In genomic region chr1:151165281-151165737, GRCh38 we compare ENCODE assay signal across 1 cellular context.
TF ChIP-seq lines count a peak whose summit lies in the region.

No MANE protein-coding gene starts in this region.

TF ChIP-seq in K562, 482 proteins besides CTCF, POLR2A, EP300 and RAD21 (continued from another document and continues in another):
- TF ChIP-seq WHSC1 (IDR thresholded peaks at IDR 0.05; ENCODE audit: low read length) (no peak), CXXC5 (CRISPR knock-in tag; IDR thresholded peaks at IDR 0.05) (no peak), C11orf30 (IDR thresholded peaks at IDR 0.05; ENCODE audit: low read depth) (no peak), BRD4 (IDR thresholded peaks at IDR 0.05) (no peak), ZNF24 (IDR thresholded peaks at IDR 0.05) (no peak), RUNX1 (IDR thresholded peaks at IDR 0.05; ENCODE audit: low read depth) (no peak), THAP7 (CRISPR knock-in tag; IDR thresholded peaks at IDR 0.05) (no peak), MTA2 (IDR thresholded peaks at IDR 0.05; ENCODE audit: low read depth) (peak; percentile 87), OTX1 (CRISPR knock-in tag; IDR thresholded peaks at IDR 0.05) (0 out of 2 replicates have a peak, but pooled peaks have one; percentile 16), BCLAF1 (IDR thresholded peaks at IDR 0.05; ENCODE audit: borderline replicate concordance in 1 of 2, control insufficient read depth in 1 of 2, low read depth in 2 of 2, low read length in 1 of 2) (peak in 1 of 2 experiments; percentile 64; a peak in 1 of 4 replicates), CC2D1A (IDR thresholded peaks at IDR 0.05) (peak; percentile 40; the same call in 1 of the 2 replicates), PML (IDR thresholded peaks at IDR 0.05; ENCODE audit: low read length) (0 out of 2 replicates have a peak, but pooled peaks have one; percentile 12), CUX1 (CRISPR knock-in tag; IDR thresholded peaks at IDR 0.05) (0 out of 2 replicates have a peak, but pooled peaks have one; percentile 18), MBD1 (CRISPR knock-in tag; IDR thresholded peaks at IDR 0.05) (no peak), PTTG1 (tag; IDR thresholded peaks at IDR 0.05; ENCODE audit: low read depth) (0 out of 2 replicates have a peak, but pooled peaks have one; percentile 9), E2F3 (CRISPR knock-in tag; IDR thresholded peaks at IDR 0.05) (no peak; the same call in 1 of the 2 replicates), HCFC1 (IDR thresholded peaks at IDR 0.05; ENCODE audit: low read depth, low read length) (no peak), ZNF121 (CRISPR knock-in tag; conservative IDR thresholded peaks at IDR 0.05) (no peak), THRAP3 (IDR thresholded peaks at IDR 0.05; ENCODE audit: borderline replicate concordance) (peak; percentile 66; the same call in 1 of the 2 replicates), FOXA3 (CRISPR knock-in tag; conservative IDR thresholded peaks at IDR 0.05 in 1 of 2, IDR thresholded peaks at IDR 0.05 in 1 of 2) (no peak), ZNF280B (CRISPR knock-in tag; IDR thresholded peaks at IDR 0.05) (no peak), ZBTB26 (CRISPR knock-in tag; IDR thresholded peaks at IDR 0.05) (0 out of 2 replicates have a peak, but pooled peaks have one; percentile 20), NRF1 (conservative IDR thresholded peaks at IDR 0.05 in 1 of 2, IDR thresholded peaks at IDR 0.05 in 1 of 2) (no peak), KLF13 (tag; IDR thresholded peaks at IDR 0.05; ENCODE audit: borderline replicate concordance, low read depth) (no peak), FOXP4 (CRISPR knock-in tag; IDR thresholded peaks at IDR 0.05; ENCODE audit: borderline replicate concordance) (no peak; the same call in 1 of the 2 replicates), TGIF2 (CRISPR knock-in tag; IDR thresholded peaks at IDR 0.05) (no peak), NKRF (IDR thresholded peaks at IDR 0.05; ENCODE audit: borderline replicate concordance) (peak; percentile 44; the same call in 1 of the 2 replicates), ZNF518B (CRISPR knock-in tag; IDR thresholded peaks at IDR 0.05) (no peak), SMARCA5 (IDR thresholded peaks at IDR 0.05) (peak; percentile 72; the same call in 1 of the 2 replicates), ZNF696 (CRISPR knock-in tag; conservative IDR thresholded peaks at IDR 0.05) (no peak), RBM39 (optimal IDR thresholded peaks at IDR 0.05; ENCODE audit: low read depth, low read length) (no peak), HNRNPUL1 (IDR thresholded peaks at IDR 0.05; ENCODE audit: low read length) (no peak), TAF7 (tag; IDR thresholded peaks at IDR 0.05) (peak; percentile 47; the same call in 1 of the 2 replicates), DPF2 (IDR thresholded peaks at IDR 0.05) (peak; percentile 48), ZBTB9 (CRISPR knock-in tag; IDR thresholded peaks at IDR 0.05) (no peak)
